16 cellular contexts compared by ENCODE assay signal in genomic region chr17:47956818-47957590, GRCh38. TPM values are rescaled to one million over a fixed set of nuclear protein-coding genes. Genes with fewer than 3 reads are reported as not detected.
DNase-seq lines count a peak whose midpoint lies in the region; ATAC-seq and TF ChIP-seq lines count a peak whose summit lies in the region.
"Had no signal": no experiment of that assay in that cellular context is flagged by ENCODE, and none has a peak within 500 bp of the region (broad histone marks: within the 10 kb centered on the region; RNA-seq: fewer than 3 reads in every experiment).

No MANE protein-coding gene starts in this region.

- no peaks in the 10 kb centered on the region for H3K27me3 Mint-ChIP-seq in activated CD8-positive, alpha-beta T cell treated with anti-CD3 and anti-CD28 coated beads for 36 hours
- H3K27me3 Mint-ChIP-seq in natural killer cell (ENCODE audit: low read depth in 2 of 2), result no peaks in the 10 kb centered on the region
- H3K27me3 Mint-ChIP-seq: activated naive CD8-positive, alpha-beta T cell treated with anti-CD3 and anti-CD28 coated beads, Interleukin-2, amount 10 ng/mL, durations not matched to agents 7 days and 5 days had no signal

- no peak for TF ChIP-seq CTCF in PC-3 (conservative IDR thresholded peaks at IDR 0.05; ENCODE audit: low read depth, low read length)
- TF ChIP-seq CTCF in activated CD8-positive, alpha-beta T cell treated with anti-CD3 and anti-CD28 coated beads for 36 hours (IDR thresholded peaks at IDR 0.05), result no peak
- TF ChIP-seq CTCF in osteoblast (IDR thresholded peaks at IDR 0.05; ENCODE audit: extremely low read depth, low read depth, low read length), result no peak
- no peak for TF ChIP-seq CTCF in natural killer cell (IDR thresholded peaks at IDR 0.05)

- CTCF ChIA-PET in PC-3 (lab: Charles Lee), result interaction anchor here (0.5 to 2.2 kb wide), 6 partner anchors 8 to 88 kb away, joined by 3 to 10 read pairs (median 3); partner anchors contain the start of gene CDK5RAP3
- CTCF ChIA-PET in activated CD8-positive, alpha-beta T cell treated with anti-CD3 and anti-CD28 coated beads for 36 hours (lab: Charles Lee), result interaction anchor here (0.9 to 4.3 kb wide), 5 partner anchors 8 to 22 kb away, joined by 3 to 34 read pairs (median 17); partner anchors contain the start of gene CDK5RAP3

- peak overlapping the region; percentile 42; the same call in 1 of the 2 replicates for H3K4me3 ChIP-seq in PC-3 (ENCODE audit: low read length)
- H3K4me3 ChIP-seq in iPS-18c (ENCODE audit: insufficient read depth, low read depth, low read length), result peak overlapping the region; percentile 25
- H3K4me3 ChIP-seq in rectal smooth muscle tissue (ENCODE audit: low read length), result peak overlapping the region; percentile 59
- H3K4me3 ChIP-seq in osteoblast (ENCODE audit: insufficient read depth, low read length), result no peak overlapping the region
- H3K4me3 ChIP-seq: coronary artery had no signal

- H3K4me1 Mint-ChIP-seq in activated CD8-positive, alpha-beta T cell treated with anti-CD3 and anti-CD28 coated beads for 36 hours (ENCODE audit: low read depth), result no peaks in the 10 kb centered on the region
- no peaks in the 10 kb centered on the region for H3K4me1 Mint-ChIP-seq in natural killer cell
- H3K4me1 Mint-ChIP-seq: activated naive CD8-positive, alpha-beta T cell treated with anti-CD3 and anti-CD28 coated beads, Interleukin-2, amount 10 ng/mL, durations not matched to agents 7 days and 5 days had no signal

- no peak overlapping the region for H3K4me3 Mint-ChIP-seq in activated CD8-positive, alpha-beta T cell treated with anti-CD3 and anti-CD28 coated beads for 36 hours
- H3K4me3 Mint-ChIP-seq in natural killer cell, result no peak overlapping the region
- H3K4me3 Mint-ChIP-seq: activated naive CD8-positive, alpha-beta T cell treated with anti-CD3 and anti-CD28 coated beads, Interleukin-2, amount 10 ng/mL, durations not matched to agents 7 days and 5 days had no signal

- ATAC-seq in PC-3 (peak; percentile 16), natural killer cell (no peak)
- no peak for ATAC-seq in activated CD8-positive, alpha-beta T cell treated with anti-CD3 and anti-CD28 coated beads for 36 hours
- ATAC-seq: right cardiac atrium had no signal

- H3K79me2 ChIP-seq in PC-3 (ENCODE audit: low read length) (no peaks in the 10 kb centered on the region), osteoblast (ENCODE audit: insufficient read depth, low read length) (no peaks in the 10 kb centered on the region)

- H3K27me3 ChIP-seq in PC-3 (ENCODE audit: low read length), result no peaks in the 10 kb centered on the region
- H3K27me3 ChIP-seq in rectal smooth muscle tissue (ENCODE audit: control insufficient read depth, insufficient read depth, low read length), result no peaks in the 10 kb centered on the region
- H3K27me3 ChIP-seq in osteoblast (ENCODE audit: insufficient read depth, low read length), result peaks cover 3% of the 10 kb centered on the region

- TSS peak; percentile 53 for BruUV-seq in PC-3 (replicated peaks; lab: Mats Ljungman, UMichigan)

- H4K20me1 ChIP-seq in PC-3 (ENCODE audit: low read length) (no peaks in the 10 kb centered on the region), osteoblast (ENCODE audit: insufficient read depth, low read length) (no peaks in the 10 kb centered on the region)

- peak overlapping the region; percentile 71 for H3K4me2 ChIP-seq in PC-3 (ENCODE audit: low read length)
- no peak overlapping the region for H3K4me2 ChIP-seq in osteoblast (ENCODE audit: insufficient read depth, low read length)

- H3K4me1 ChIP-seq in PC-3 (ENCODE audit: insufficient read depth, low read length), result peaks cover 30% of the 10 kb centered on the region
- no peaks in the 10 kb centered on the region for H3K4me1 ChIP-seq in rectal smooth muscle tissue (ENCODE audit: control insufficient read depth, insufficient read depth, low read length)
- no peaks in the 10 kb centered on the region for H3K4me1 ChIP-seq in osteoblast (ENCODE audit: insufficient read depth, low read length)

- peak; percentile 40 to 86 (median 69) for DNase-seq in NCI-H1417 (lab: John Stamatoyannopoulos, UW)
- DNase-seq in NCI-H1417 treated with DMSO at 0.1 percent for 48 hours (lab: John Stamatoyannopoulos, UW), result no peak
- DNase-seq in PC-3, result peak; percentile 25
- no peak for DNase-seq in activated CD8-positive, alpha-beta T cell treated with anti-CD3 and anti-CD28 coated beads for 36 hours
- DNase-seq in osteoblast (ENCODE audit: insufficient read length, low spot score, missing footprints), result no peak
- no peak for DNase-seq in natural killer cell
- DNase-seq: activated CD8-positive, alpha-beta memory T cell treated with anti-CD3 and anti-CD28 coated beads for 24 hours; activated naive CD8-positive, alpha-beta T cell treated with anti-CD3 and anti-CD28 coated beads, Interleukin-2, amount 10 ng/mL, durations not matched to agents 7 days and 5 days; right cardiac atrium; T1000 had no signal

- no peaks in the 10 kb centered on the region for H3K9me2 ChIP-seq in PC-3 (replicated peaks; ENCODE audit: low read length)

- peak overlapping the region; percentile 59 for H3K27ac ChIP-seq in PC-3 (ENCODE audit: low read length)
- no peak overlapping the region for H3K27ac ChIP-seq in rectal smooth muscle tissue (ENCODE audit: low read depth, low read length)
- no peak overlapping the region for H3K27ac ChIP-seq in osteoblast (ENCODE audit: low read depth, low read length)
- H3K27ac ChIP-seq: coronary artery had no signal

- peak overlapping the region; percentile 26 for H3K9ac ChIP-seq in PC-3 (ENCODE audit: low read length)
- H3K9ac ChIP-seq in rectal smooth muscle tissue (ENCODE audit: low read length), result peak overlapping the region; percentile 74

- H3K36me3 ChIP-seq in PC-3 (ENCODE audit: low read depth, low read length) (no peaks in the 10 kb centered on the region; the same call in 1 of the 2 replicates), rectal smooth muscle tissue (ENCODE audit: control insufficient read depth, insufficient read depth, low read length) (peaks cover 5% of the 10 kb centered on the region), osteoblast (ENCODE audit: insufficient read depth, low read length) (no peaks in the 10 kb centered on the region)

- H3K9me3 Mint-ChIP-seq in activated CD8-positive, alpha-beta T cell treated with anti-CD3 and anti-CD28 coated beads for 36 hours, result no peaks in the 10 kb centered on the region
- no peaks in the 10 kb centered on the region for H3K9me3 Mint-ChIP-seq in natural killer cell
- H3K9me3 Mint-ChIP-seq: activated naive CD8-positive, alpha-beta T cell treated with anti-CD3 and anti-CD28 coated beads, Interleukin-2, amount 10 ng/mL, durations not matched to agents 7 days and 5 days had no signal

- H3K9me3 ChIP-seq in PC-3 (ENCODE audit: low read length) (no peaks in the 10 kb centered on the region), iPS-18c (ENCODE audit: control insufficient read depth, insufficient read depth, low read length) (no peaks in the 10 kb centered on the region), osteoblast (ENCODE audit: low read depth, low read length) (no peaks in the 10 kb centered on the region)

- peaks cover 3% of the 10 kb centered on the region for H3K36me3 Mint-ChIP-seq in activated CD8-positive, alpha-beta T cell treated with anti-CD3 and anti-CD28 coated beads for 36 hours (ENCODE audit: low read depth)
- H3K36me3 Mint-ChIP-seq in natural killer cell, result no peaks in the 10 kb centered on the region
- H3K36me3 Mint-ChIP-seq: activated naive CD8-positive, alpha-beta T cell treated with anti-CD3 and anti-CD28 coated beads, Interleukin-2, amount 10 ng/mL, durations not matched to agents 7 days and 5 days had no signal

- no peak overlapping the region for H3K27ac Mint-ChIP-seq in activated CD8-positive, alpha-beta T cell treated with anti-CD3 and anti-CD28 coated beads for 36 hours
- H3K27ac Mint-ChIP-seq in natural killer cell, result no peak overlapping the region
- H3K27ac Mint-ChIP-seq: activated naive CD8-positive, alpha-beta T cell treated with anti-CD3 and anti-CD28 coated beads, Interleukin-2, amount 10 ng/mL, durations not matched to agents 7 days and 5 days had no signal

- no peaks in the 10 kb centered on the region for H3F3A ChIP-seq in PC-3 (ENCODE audit: low read length, unreplicated experiment)

- POLR2A ChIA-PET in PC-3 (lab: Charles Lee; ENCODE audit: unreplicated experiment), result interaction anchor here (0.6 to 1.0 kb wide), 4 partner anchors 8 to 17 kb away, joined by 3 to 5 read pairs (median 4); partner anchors contain the start of gene CDK5RAP3
- POLR2A ChIA-PET in activated CD8-positive, alpha-beta T cell treated with anti-CD3 and anti-CD28 coated beads for 36 hours (lab: Charles Lee), result interaction anchor here (1.0 to 1.7 kb wide), 3 partner anchors 10 to 62 kb away, joined by 3 to 6 read pairs (median 3); partner anchors contain the start of gene CDK5RAP3

- intact Hi-C loops in PC-3 (cut with micrococcal nuclease), result no loop called here
- intact Hi-C loops in activated CD8-positive, alpha-beta T cell treated with anti-CD3 and anti-CD28 coated beads for 36 hours (cut with micrococcal nuclease), result no loop called here
- intact Hi-C loops in natural killer cell (cut with micrococcal nuclease), result no loop called here

- H2AFZ ChIP-seq in PC-3 (ENCODE audit: low read length) (no peak overlapping the region), osteoblast (ENCODE audit: low read length) (no peak overlapping the region)

RNA-seq across cellular contexts. Expression of gene PRR15L, which starts 0.7 kb away (rescaled TPM):
- total RNA-seq in PC-3 (2014; rRNA removed), result 3.8 and 6.0 TPM in 2 replicates
- total RNA-seq in activated CD8-positive, alpha-beta T cell treated with anti-CD3 and anti-CD28 coated beads for 36 hours, result not detected
- not detected in 2 replicates for total RNA-seq in osteoblast
- total RNA-seq in natural killer cell, result not detected
- total RNA-seq: activated naive CD8-positive, alpha-beta T cell treated with anti-CD3 and anti-CD28 coated beads, Interleukin-2, amount 10 ng/mL, durations not matched to agents 7 days and 5 days; Daoy; frontal cortex; lung microvascular endothelial cell; right cardiac atrium had no signal

RNA-seq across cellular contexts. Expression of gene CDK5RAP3, which starts 13.9 kb away (rescaled TPM):
- total RNA-seq in PC-3 (2014; rRNA removed) (193 and 209 TPM in 2 replicates), osteoblast (46.6 and 50.3 TPM in 2 replicates), natural killer cell (100 to 1,000 TPM; 289 to 300 (median 292) TPM)
- total RNA-seq in activated CD8-positive, alpha-beta T cell treated with anti-CD3 and anti-CD28 coated beads for 36 hours, result 100 to 1,000 TPM; 161 to 171 TPM

RNA-seq across cellular contexts. Expression of gene PNPO, which starts 15.6 kb away (rescaled TPM):
- total RNA-seq in PC-3 (2014; rRNA removed) (49.8 and 57.5 TPM in 2 replicates), osteoblast (31.5 and 32.4 TPM in 2 replicates), natural killer cell (10 to 100 TPM in 1 of 3 donors, 1 to 10 TPM in 2; 6.0 to 10.9 (median 9.3) TPM)
- 10 to 100 TPM; 41.0 to 42.7 TPM for total RNA-seq in activated CD8-positive, alpha-beta T cell treated with anti-CD3 and anti-CD28 coated beads for 36 hours

Comparison
In these comparisons a context has a peak if more than half of its experiments do, and no peak if none do; other contexts are left out.
1. DNase-seq: peak in NCI-H1417 (3 of 3) and PC-3 (single experiment); none in NCI-H1417 treated with DMSO at 0.1 percent for 48 hours (single experiment), activated CD8-positive, alpha-beta T cell treated with anti-CD3 and anti-CD28 coated beads for 36 hours (single experiment), osteoblast (single experiment) and natural killer cell (single experiment).